18 cellular contexts compared by ENCODE assay signal in the genomic region with DNA sequence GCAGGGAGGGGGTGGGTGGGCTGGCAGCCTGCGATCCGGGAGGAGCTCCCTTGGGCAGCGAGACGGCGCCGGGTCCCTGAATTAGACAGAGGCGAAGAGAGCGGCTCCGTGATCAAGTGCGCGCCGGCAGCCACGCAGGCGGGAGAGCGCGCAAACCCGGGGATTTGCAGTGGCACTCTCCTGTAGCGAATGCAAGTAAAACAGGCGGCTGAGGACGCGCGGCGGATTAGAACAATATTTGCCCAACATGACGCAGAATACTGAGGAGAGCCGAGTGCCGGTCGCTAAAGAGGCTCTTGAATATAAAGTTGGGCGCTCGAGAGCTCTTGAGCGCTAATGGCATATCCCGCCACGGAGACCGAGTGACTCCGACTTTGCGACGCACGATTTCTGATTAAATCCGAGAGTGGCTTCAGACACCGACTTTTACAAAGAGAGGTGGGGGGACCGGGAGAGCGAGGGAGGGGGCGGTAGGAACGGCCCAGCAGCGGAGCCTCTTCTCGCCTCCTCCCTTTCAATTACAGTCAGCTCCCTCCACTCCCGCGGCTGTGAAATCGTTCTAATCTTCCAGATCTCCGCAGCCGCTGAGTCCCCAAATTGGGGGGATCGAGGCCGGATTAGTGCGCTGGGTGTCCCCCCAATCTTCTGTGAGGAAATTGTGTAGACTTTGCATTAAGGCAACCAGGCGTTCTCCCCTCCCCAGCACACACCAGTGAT. TPM values are rescaled to one million over a fixed set of nuclear protein-coding genes. Genes with fewer than 3 reads are reported as not detected.
DNase-seq lines count a peak whose midpoint lies in the region; ATAC-seq and TF ChIP-seq lines count a peak whose summit lies in the region.
"Had no signal": no experiment of that assay in that cellular context is flagged by ENCODE, and none has a peak within 500 bp of the region (broad histone marks: within the 10 kb centered on the region; RNA-seq: fewer than 3 reads in every experiment).

No MANE protein-coding gene starts in this region.

- TF ChIP-seq CTCF in lung (IDR thresholded peaks at IDR 0.05; ENCODE audit: control extremely low read depth, extremely low read depth): no peak

- H3K36me3 ChIP-seq in lung (ENCODE audit: control insufficient read depth in 2 of 2, insufficient read depth in 2 of 2, low read length in 2 of 2): no peaks in the 10 kb centered on the region
- H3K36me3 ChIP-seq: ascending aorta, MG63 had no signal

- no peak overlapping the region for H3K4me3 Mint-ChIP-seq in activated naive CD4-positive, alpha-beta T cell treated with anti-CD3 and anti-CD28 coated beads, Interleukin-2, amount 10 ng/mL, durations not matched to agents 7 days and 5 days
- H3K4me3 Mint-ChIP-seq in T-helper 17 cell: no peak overlapping the region
- H3K4me3 Mint-ChIP-seq: activated B cell treated with CpG ODN at 0.5 μM for 24 hours had no signal

- H3K27ac Mint-ChIP-seq in activated naive CD4-positive, alpha-beta T cell treated with anti-CD3 and anti-CD28 coated beads, Interleukin-2, amount 10 ng/mL, durations not matched to agents 7 days and 5 days: peak overlapping the region; percentile 65
- H3K27ac Mint-ChIP-seq in T-helper 17 cell: peak overlapping the region; percentile 72
- H3K27ac Mint-ChIP-seq: activated B cell treated with CpG ODN at 0.5 μM for 24 hours had no signal

- 4% methylated on average over 54 of the region's 54 CpGs for WGBS in lung, 2 donors

- peaks cover 100% of the 10 kb centered on the region for H3K27me3 Mint-ChIP-seq in activated naive CD4-positive, alpha-beta T cell treated with anti-CD3 and anti-CD28 coated beads, Interleukin-2, amount 10 ng/mL, durations not matched to agents 7 days and 5 days
- peaks cover 89% of the 10 kb centered on the region for H3K27me3 Mint-ChIP-seq in T-helper 17 cell

- peaks cover 9% of the 10 kb centered on the region for H3K36me3 Mint-ChIP-seq in activated naive CD4-positive, alpha-beta T cell treated with anti-CD3 and anti-CD28 coated beads, Interleukin-2, amount 10 ng/mL, durations not matched to agents 7 days and 5 days
- peaks cover 20% of the 10 kb centered on the region for H3K36me3 Mint-ChIP-seq in T-helper 17 cell (ENCODE audit: low read depth)

- H3K4me1 Mint-ChIP-seq in activated naive CD4-positive, alpha-beta T cell treated with anti-CD3 and anti-CD28 coated beads, Interleukin-2, amount 10 ng/mL, durations not matched to agents 7 days and 5 days: peaks cover 6% of the 10 kb centered on the region
- H3K4me1 Mint-ChIP-seq in T-helper 17 cell: peaks cover 24% of the 10 kb centered on the region
- H3K4me1 Mint-ChIP-seq: activated B cell treated with CpG ODN at 0.5 μM for 24 hours had no signal

- H3K4me1 ChIP-seq in lung (ENCODE audit: control insufficient read depth in 2 of 2, insufficient read depth in 2 of 2, low read length in 2 of 2): peaks cover 0 to 1% of the 10 kb centered on the region in 2 donors
- H3K4me1 ChIP-seq: foreskin keratinocyte had no signal

- CTCF ChIA-PET in activated naive CD4-positive, alpha-beta T cell treated with anti-CD3 and anti-CD28 coated beads, Interleukin-2, amount 10 ng/mL, durations not matched to agents 7 days and 5 days (lab: Charles Lee): no interaction called here

- H3K4me3 ChIP-seq in lung: no peak overlapping the region
- H3K4me3 ChIP-seq: ascending aorta, MG63 had no signal

- DNase-seq in activated naive CD4-positive, alpha-beta T cell treated with anti-CD3 and anti-CD28 coated beads, Interleukin-2, amount 10 ng/mL, durations not matched to agents 7 days and 5 days: peak; percentile 32
- DNase-seq in activated naive CD4-positive, alpha-beta T cell (lab: John Stamatoyannopoulos, UW): no peak
- DNase-seq in T-helper 17 cell (no peak), lung (ENCODE audit: low spot score) (peak; percentile 81)
- DNase-seq: activated B cell treated with CpG ODN at 0.5 μM for 24 hours; effector CD4-positive, alpha-beta T cell; foreskin keratinocyte; MG63; NCI-H774; nucleus accumbens; stimulated activated CD4-positive, alpha-beta T cell treated with anti-CD3 and anti-CD28 coated beads, Interleukin-15, amount 100 ng/mL, for 24 hours had no signal

- H3K9me3 Mint-ChIP-seq in activated naive CD4-positive, alpha-beta T cell treated with anti-CD3 and anti-CD28 coated beads, Interleukin-2, amount 10 ng/mL, durations not matched to agents 7 days and 5 days: no peaks in the 10 kb centered on the region
- H3K9me3 Mint-ChIP-seq: activated B cell treated with CpG ODN at 0.5 μM for 24 hours; activated T-cell treated with anti-CD3 and anti-CD28 coated beads, Interleukin-2, amount 50 U/mL, for 72 hours had no signal

- H3K9me3 ChIP-seq in T-helper 17 cell (ENCODE audit: control insufficient read depth, low read length, poor library complexity, severe bottlenecking): no peaks in the 10 kb centered on the region
- peaks cover 0 to 5% of the 10 kb centered on the region in 2 donors for H3K9me3 ChIP-seq in lung (ENCODE audit: control insufficient read depth in 2 of 2, insufficient read depth in 1 of 2, low read length in 1 of 2)
- H3K9me3 ChIP-seq: ascending aorta, MG63 had no signal

- no peak for ATAC-seq in T-helper 17 cell
- ATAC-seq in lung (ENCODE audit: insufficient read depth, low FRiP score): peak; percentile 63
- ATAC-seq in GM19455 (IDR thresholded peaks at IDR 0.05; ENCODE audit: unreplicated experiment): no peak
- ATAC-seq in GM18867 (IDR thresholded peaks at IDR 0.05; ENCODE audit: unreplicated experiment): no peak
- no peak for ATAC-seq in GM18909 (IDR thresholded peaks at IDR 0.05; ENCODE audit: poor library complexity, unreplicated experiment)
- no peak for ATAC-seq in HG02642 (IDR thresholded peaks at IDR 0.05; ENCODE audit: poor library complexity, unreplicated experiment)
- ATAC-seq: foreskin keratinocyte had no signal

- H3K27ac ChIP-seq in lung (ENCODE audit: low read depth in 1 of 2, low read length in 1 of 2): no peak overlapping the region
- H3K27ac ChIP-seq: ascending aorta, foreskin keratinocyte, HL-60 had no signal

- peaks cover 35% of the 10 kb centered on the region for H3K27me3 ChIP-seq in lung (ENCODE audit: control insufficient read depth, insufficient read depth)

RNA-seq across cellular contexts. Expression of a gene that starts 2.2 kb away (rescaled TPM):
- total RNA-seq in T-helper 17 cell: not detected
- under 1 TPM in 1 of 2 donors, not detected in 1; 0.03 TPM for total RNA-seq in lung
- not detected for polyA plus RNA-seq in lung
- total RNA-seq: activated B cell treated with CpG ODN at 0.5 μM for 24 hours; activated T-cell treated with anti-CD3 and anti-CD28 coated beads, Interleukin-2, amount 50 U/mL, for 72 hours; ascending aorta; foreskin keratinocyte had no signal
- polyA plus RNA-seq: foreskin keratinocyte had no signal

Comparison
In these comparisons a context has a peak if more than half of its experiments do, and no peak if none do; other contexts are left out.
1. DNase-seq: peak in activated naive CD4-positive, alpha-beta T cell treated with anti-CD3 and anti-CD28 coated beads, Interleukin-2, amount 10 ng/mL, durations not matched to agents 7 days and 5 days (single experiment) and lung (single experiment); none in activated naive CD4-positive, alpha-beta T cell (0 of 4) and T-helper 17 cell (0 of 3).